Comparison of ENCODE assay signal across 17 cellular contexts in the genomic region with DNA sequence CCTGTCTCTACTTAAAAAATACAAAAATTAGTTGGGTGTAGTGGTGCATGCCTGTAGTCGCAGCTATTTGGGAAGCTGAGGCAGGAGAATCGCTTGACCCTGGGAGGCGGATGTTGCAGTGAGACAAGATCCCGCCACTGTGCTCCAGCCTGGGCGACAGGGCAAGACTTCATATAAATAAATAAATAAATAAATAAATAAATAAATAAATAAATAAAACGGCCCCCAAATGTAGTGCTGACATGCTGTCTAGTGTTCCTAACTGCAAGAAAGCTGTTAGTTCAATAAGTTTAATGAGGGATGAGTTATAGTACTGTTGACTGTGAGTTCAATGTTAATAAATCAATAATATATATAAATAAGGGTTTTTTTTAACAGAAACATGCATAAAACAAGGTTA.
"Had no signal": no experiment of that assay in that cellular context is flagged by ENCODE, and none has a peak within 500 bp of the region (broad histone marks: within the 10 kb centered on the region; RNA-seq: fewer than 3 reads in every experiment).

No MANE protein-coding gene starts in this region.

- H3K9me3 ChIP-seq: heart left ventricle, ovary, right atrium auricular region, sigmoid colon had no signal

- H3K4me3 ChIP-seq: dorsolateral prefrontal cortex, heart left ventricle, neural progenitor cell, ovary, right atrium auricular region, sigmoid colon, skin epidermis had no signal

- H3K4me1 ChIP-seq: neural progenitor cell, right atrium auricular region had no signal

- ATAC-seq: esophagus mucosa, heart left ventricle had no signal

- H3K4me3 Mint-ChIP-seq: naive B cell, neural progenitor cell had no signal

- H3K36me3 ChIP-seq: heart left ventricle, neural progenitor cell, ovary, right atrium auricular region, sigmoid colon had no signal

- H3K27ac Mint-ChIP-seq: naive B cell, neural progenitor cell had no signal

- H3K27me3 Mint-ChIP-seq: naive B cell had no signal

- DNase-seq: cortex of kidney; dorsolateral prefrontal cortex; effector CD8-positive, alpha-beta T cell; heart left ventricle; hippocampal formation; kidney glomerular epithelial cell; mesendoderm; naive B cell; nucleus accumbens; ovary; sigmoid colon; stimulated activated CD4-positive, alpha-beta T cell treated with anti-CD3 and anti-CD28 coated beads, Interleukin-12 subunit alpha, Interleukin-12 subunit beta, amount 100 ng/mL, for 4 hours; stimulated activated naive CD4-positive, alpha-beta T cell treated with Interleukin-2 at 50 U/mL for 16 hours had no signal

- H3K27me3 ChIP-seq: dorsolateral prefrontal cortex, heart left ventricle, ovary, right atrium auricular region, sigmoid colon had no signal

- H3K36me3 Mint-ChIP-seq: naive B cell, neural progenitor cell had no signal

- H3K4me1 Mint-ChIP-seq: neural progenitor cell had no signal

- H3K27ac ChIP-seq: dorsolateral prefrontal cortex, heart left ventricle, neural progenitor cell, ovary, right atrium auricular region, sigmoid colon, skin epidermis had no signal
